8 cellular contexts compared by ENCODE assay signal in the genomic region with DNA sequence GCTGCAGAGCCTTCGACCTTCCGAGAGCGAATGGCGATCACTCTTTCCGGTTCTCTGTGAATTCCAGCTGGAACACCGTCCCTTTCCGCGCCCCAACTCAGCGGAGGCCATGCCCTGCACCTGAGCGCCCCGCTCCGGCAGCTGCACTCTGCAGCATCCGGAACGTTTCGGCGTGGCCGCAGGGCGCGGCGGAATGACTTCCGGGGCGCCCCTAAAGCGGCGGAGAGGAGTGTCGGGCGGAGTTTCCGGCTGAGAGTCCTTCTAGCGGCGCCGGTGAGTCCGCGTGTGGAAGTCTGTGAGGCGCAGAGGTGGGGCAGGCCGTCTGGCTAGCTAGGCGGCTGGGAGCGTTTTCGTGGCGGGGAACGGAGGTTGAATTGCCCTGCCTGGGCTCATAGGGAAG.
A peak's percentile ranks its signal among the peaks of the same experiment; 100 is the strongest.
DNase-seq lines count a peak whose midpoint lies in the region; ATAC-seq and TF ChIP-seq lines count a peak whose summit lies in the region.
"Not testable (repeated sequence)": the region's sequence is repeated elsewhere in the genome, so short reads cannot be mapped to it uniquely, and the experiment has no call there.

GTF2H2C_2 (plus strand) TSS at position 252 of the 400 bp plus-strand sequence.

- not testable (repeated sequence) for H3K27ac Mint-ChIP-seq in activated T-helper 17 cell treated with anti-CD3 and anti-CD28 coated beads, Interleukin-2, amount 50 U/mL, for 72 hours

- not testable (repeated sequence) for H3K4me3 Mint-ChIP-seq in activated T-helper 17 cell treated with anti-CD3 and anti-CD28 coated beads, Interleukin-2, amount 50 U/mL, for 72 hours

- not testable (repeated sequence) for H3K27ac ChIP-seq in left lung, upper lobe of left lung

- not testable (repeated sequence) for TF ChIP-seq POLR2A in upper lobe of left lung (IDR thresholded peaks at IDR 0.05)

- H3K9me3 Mint-ChIP-seq in activated T-helper 17 cell treated with anti-CD3 and anti-CD28 coated beads, Interleukin-2, amount 50 U/mL, for 72 hours, result not testable (repeated sequence)

- ATAC-seq in GM18520 (IDR thresholded peaks at IDR 0.05; ENCODE audit: unreplicated experiment), result peak; percentile 99
- ATAC-seq in GM19463 (IDR thresholded peaks at IDR 0.05; ENCODE audit: unreplicated experiment), result peak; percentile 100
- peak; percentile 94 for ATAC-seq in HG02571 (IDR thresholded peaks at IDR 0.05; ENCODE audit: unreplicated experiment)
- ATAC-seq in HG03060 (IDR thresholded peaks at IDR 0.05; ENCODE audit: low read depth, unreplicated experiment), result peak; percentile 62
- peak; percentile 98 for ATAC-seq in HG03520 (IDR thresholded peaks at IDR 0.05; ENCODE audit: unreplicated experiment)
- ATAC-seq in activated T-helper 17 cell treated with anti-CD3 and anti-CD28 coated beads, Interleukin-2, amount 50 U/mL, for 72 hours (replicated peaks), result peak; percentile 100
- peak; percentile 100 for ATAC-seq in left lung
- ATAC-seq in upper lobe of left lung (ENCODE audit: low FRiP score in 2 of 2), result peak; percentile 99

- H3K4me1 Mint-ChIP-seq in activated T-helper 17 cell treated with anti-CD3 and anti-CD28 coated beads, Interleukin-2, amount 50 U/mL, for 72 hours, result not testable (repeated sequence)

- H3K36me3 ChIP-seq in left lung, upper lobe of left lung: not testable (repeated sequence)

- H3K36me3 Mint-ChIP-seq in activated T-helper 17 cell treated with anti-CD3 and anti-CD28 coated beads, Interleukin-2, amount 50 U/mL, for 72 hours (ENCODE audit: low read depth), result not testable (repeated sequence)

- H3K27me3 ChIP-seq in left lung, upper lobe of left lung: not testable (repeated sequence)

- not testable (repeated sequence) for H3K4me1 ChIP-seq in left lung, upper lobe of left lung

- WGBS in upper lobe of left lung, 2 donors, result no CpG with 5 or more reads among the region's 39 CpGs

- DNase-seq in left lung, upper lobe of left lung: not testable (repeated sequence)

- intact Hi-C loops in left lung (cut with DNase I), result not testable (repeated sequence)

- H3K9me3 ChIP-seq in left lung, upper lobe of left lung: not testable (repeated sequence)

- not testable (repeated sequence) for H3K4me3 ChIP-seq in left lung, upper lobe of left lung

- not testable (repeated sequence) for H3K27me3 Mint-ChIP-seq in activated T-helper 17 cell treated with anti-CD3 and anti-CD28 coated beads, Interleukin-2, amount 50 U/mL, for 72 hours

- not testable (repeated sequence) for TF ChIP-seq CTCF in left lung (IDR thresholded peaks at IDR 0.05); upper lobe of left lung (IDR thresholded peaks at IDR 0.05)

- TF ChIP-seq EP300 in upper lobe of left lung (IDR thresholded peaks at IDR 0.05), result not testable (repeated sequence)
